ENCODE assay signal across 8 cellular contexts in the genomic region with DNA sequence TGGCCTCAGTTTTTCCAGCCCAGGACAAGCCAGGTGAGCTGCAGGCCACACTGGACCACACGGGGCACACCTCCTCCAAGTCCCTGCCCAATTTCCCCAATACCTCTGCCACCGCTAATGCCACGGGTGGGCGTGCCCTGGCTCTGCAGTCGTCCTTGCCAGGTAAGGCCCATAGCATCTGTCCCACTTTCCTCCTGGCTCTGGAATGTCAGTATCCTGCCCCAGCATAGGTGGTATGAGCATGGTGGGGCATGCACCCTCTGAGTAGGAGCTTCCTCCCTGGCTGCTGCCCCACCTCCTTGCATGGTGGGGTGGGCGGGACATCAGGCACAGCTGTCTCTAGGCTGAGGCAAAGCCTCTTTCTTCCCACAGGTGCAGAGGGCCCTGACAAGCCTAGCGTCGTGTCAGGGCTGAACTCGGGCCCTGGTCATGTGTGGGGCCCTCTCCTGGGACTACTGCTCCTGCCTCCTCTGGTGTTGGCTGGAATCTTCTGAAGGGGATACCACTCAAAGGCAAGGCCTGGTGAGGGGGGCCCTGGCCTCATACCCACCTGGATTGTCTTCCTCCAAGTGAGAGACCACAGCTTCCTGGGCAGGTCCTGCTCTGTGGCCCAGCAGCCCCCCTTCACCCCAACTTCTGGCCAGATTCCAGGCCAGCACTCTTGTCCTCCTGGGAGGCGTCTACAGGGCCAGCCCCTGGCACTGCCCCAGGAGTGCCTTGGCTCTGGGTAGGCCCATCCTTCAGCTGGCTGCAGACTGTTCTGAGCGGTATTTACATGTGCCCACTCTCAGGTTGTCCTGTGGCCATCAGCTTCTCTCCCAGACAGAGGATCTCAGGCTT. TPM values are rescaled to one million over a fixed set of nuclear protein-coding genes. Genes with fewer than 3 reads are reported as not detected.
DNase-seq lines count a peak whose midpoint lies in the region; ATAC-seq and TF ChIP-seq lines count a peak whose summit lies in the region.

No MANE protein-coding gene starts in this region.

- DNase-seq in Right ventricle myocardium superior (peak; percentile 75), right atrium auricular region (ENCODE audit: low spot score) (no peak), left cardiac atrium (no peak), vagina (ENCODE audit: extremely low spot score in 2 of 2) (no peak), NK-92 (lab: John Stamatoyannopoulos, UW; ENCODE audit: unreplicated experiment) (no peak)

- ATAC-seq in Right ventricle myocardium superior (ENCODE audit: poor library complexity) (peak; percentile 34), left cardiac atrium (peak; percentile 38 to 58), HG02973 (IDR thresholded peaks at IDR 0.05; ENCODE audit: unreplicated experiment) (no peak), HG03196 (IDR thresholded peaks at IDR 0.05; ENCODE audit: unreplicated experiment) (no peak)

- no peaks in the 10 kb centered on the region for H3K9me2 ChIP-seq in SU-DHL-6 (replicated peaks; ENCODE audit: insufficient read depth, low read length)

- H3K9me3 ChIP-seq in right atrium auricular region (no peaks in the 10 kb centered on the region), SU-DHL-6 (ENCODE audit: insufficient read depth, low read length) (no peaks in the 10 kb centered on the region), vagina (no peaks in the 10 kb centered on the region)

- peaks cover 16% of the 10 kb centered on the region for H3F3A ChIP-seq in SU-DHL-6 (ENCODE audit: insufficient read depth)

- H4K20me1 ChIP-seq in SU-DHL-6 (ENCODE audit: low read depth, low read length): no peaks in the 10 kb centered on the region

- H3K4me2 ChIP-seq in SU-DHL-6 (ENCODE audit: low read depth, low read length, poor library complexity, severe bottlenecking): peak overlapping the region; percentile 32

- H3K27me3 ChIP-seq in right atrium auricular region: no peaks in the 10 kb centered on the region
- H3K27me3 ChIP-seq in SU-DHL-6 (ENCODE audit: low read length): no peaks in the 10 kb centered on the region
- no peaks in the 10 kb centered on the region for H3K27me3 ChIP-seq in vagina

- peak overlapping the region; percentile 5; the same call in 1 of the 2 replicates for H3K9ac ChIP-seq in SU-DHL-6 (ENCODE audit: low read length)

- peaks cover 0 to 34% of the 10 kb centered on the region in 2 donors for H3K4me1 ChIP-seq in right atrium auricular region
- peaks cover 42% of the 10 kb centered on the region for H3K4me1 ChIP-seq in vagina

- no peak for TF ChIP-seq POLR2A in vagina (IDR thresholded peaks at IDR 0.05)

- H3K36me3 ChIP-seq in right atrium auricular region: peaks cover 18% of the 10 kb centered on the region
- H3K36me3 ChIP-seq in SU-DHL-6 (ENCODE audit: low read length): no peaks in the 10 kb centered on the region
- peaks cover 0 to 14% of the 10 kb centered on the region in 2 donors for H3K36me3 ChIP-seq in vagina

- H3K27ac ChIP-seq in right atrium auricular region (peak overlapping the region in 1 of 2 donors; percentile 26), SU-DHL-6 (ENCODE audit: low read depth, low read length) (no peak overlapping the region), vagina (peak overlapping the region; percentile 60)

- intact Hi-C loops in Right ventricle myocardium superior (cut with DNase I) (no loop called here), left cardiac atrium (cut with DNase I) (loop anchor here in 1 of 2 donors (10.0 kb wide), 1 partner anchor 59 kb away; no protein-coding TSS in a partner anchor), vagina (cut with DNase I) (no loop called here)

- TF ChIP-seq CTCF in right atrium auricular region (IDR thresholded peaks at IDR 0.05) (no peak), SU-DHL-6 (IDR thresholded peaks at IDR 0.05; ENCODE audit: insufficient read depth, low read length, poor library complexity, severe bottlenecking) (no peak), vagina (IDR thresholded peaks at IDR 0.05) (no peak)

- H3K79me2 ChIP-seq in SU-DHL-6 (ENCODE audit: insufficient read depth, low read length): no peaks in the 10 kb centered on the region

- H2AFZ ChIP-seq in SU-DHL-6 (ENCODE audit: low read depth, low read length, severe bottlenecking): no peak overlapping the region

- no peak overlapping the region for H3K4me3 ChIP-seq in right atrium auricular region
- no peak overlapping the region for H3K4me3 ChIP-seq in SU-DHL-6 (ENCODE audit: insufficient read depth, low read length, poor library complexity, severe bottlenecking)
- H3K4me3 ChIP-seq in vagina: no peak overlapping the region

RNA-seq across cellular contexts. Expression of a gene that starts 9.1 kb away (rescaled TPM):
- total RNA-seq in Right ventricle myocardium superior (27.8 TPM), right atrium auricular region (10 to 100 TPM; 14.2 to 48.5 TPM), left cardiac atrium (10 to 100 TPM; 28.2 to 47.0 TPM), vagina (88.6 TPM)

RNA-seq across cellular contexts. Expression of a gene that starts 22.3 kb away (rescaled TPM):
- 205 TPM for total RNA-seq in Right ventricle myocardium superior
- total RNA-seq in right atrium auricular region: 100 to 1,000 TPM; 155 to 259 TPM
- total RNA-seq in left cardiac atrium: 100 to 1,000 TPM; 178 to 214 TPM
- total RNA-seq in vagina: 233 TPM

RNA-seq across cellular contexts. Expression of a gene that starts 41.8 kb away (rescaled TPM):
- total RNA-seq in Right ventricle myocardium superior: 5.7 TPM
- 1 to 10 TPM; 4.9 to 8.0 TPM for total RNA-seq in right atrium auricular region
- total RNA-seq in left cardiac atrium: 10 to 100 TPM; 15.1 to 15.5 TPM
- 20.4 TPM for total RNA-seq in vagina

Comparison
In these comparisons a context has a peak if more than half of its experiments do, and no peak if none do; other contexts are left out.
1. ATAC-seq: peak in Right ventricle myocardium superior (single experiment) and left cardiac atrium (2 of 2); none in HG02973 (single experiment) and HG03196 (single experiment).